ENCODE assay signal across 17 cellular contexts in genomic region chr3:78035020-78035660, GRCh38.
DNase-seq lines count a peak whose midpoint lies in the region; ATAC-seq, FAIRE-seq and TF ChIP-seq lines count a peak whose summit lies in the region.
"Had no signal": no experiment of that assay in that cellular context is flagged by ENCODE, and none has a peak within 500 bp of the region (broad histone marks: within the 10 kb centered on the region; RNA-seq: fewer than 3 reads in every experiment).

No MANE protein-coding gene starts in this region.

- H3K4me3 Mint-ChIP-seq in nephron progenitor cell: peak overlapping the region; percentile 61
- H3K4me3 Mint-ChIP-seq: activated B cell treated with CpG ODN at 0.5 μM for 24 hours; naive thymus-derived CD4-positive, alpha-beta T cell had no signal

- 16% methylated on average over 8 of the region's 8 CpGs for WGBS in ectodermal cell, 2 experiments

- no peak overlapping the region for H3K27ac Mint-ChIP-seq in nephron progenitor cell
- H3K27ac Mint-ChIP-seq: activated B cell treated with CpG ODN at 0.5 μM for 24 hours; naive thymus-derived CD4-positive, alpha-beta T cell had no signal

- H3K9ac ChIP-seq in BLaER1: no peak overlapping the region

- FAIRE-seq in H54 (lab: Jason Lieb, UNC): no peak

- H3K4me1 ChIP-seq in BLaER1: peaks cover 8% of the 10 kb centered on the region
- peaks cover 11% of the 10 kb centered on the region for H3K4me1 ChIP-seq in ectodermal cell (ENCODE audit: control insufficient read depth, insufficient read depth, low read length)

- DNase-seq in NCI-H2107 treated with DMSO at 0.1 percent for 48 hours (lab: John Stamatoyannopoulos, UW; ENCODE audit: unreplicated experiment) (peak; percentile 61), nephron progenitor cell (no peak), H54 (ENCODE audit: insufficient read length, low spot score) (no peak)
- DNase-seq: activated B cell treated with CpG ODN at 0.5 μM for 24 hours; caudate nucleus; DMS 273 treated with DMSO at 0.1 percent for 48 hours; left ventricle myocardium superior; MG63; naive thymus-derived CD4-positive, alpha-beta T cell; NCI-H187 treated with DMSO at 0.1 percent for 48 hours; T-helper 1 cell had no signal

- peak overlapping the region; percentile 42 for H3K4me2 ChIP-seq in BLaER1

- no peaks in the 10 kb centered on the region for H3K27me3 ChIP-seq in BLaER1
- H3K27me3 ChIP-seq in ectodermal cell (ENCODE audit: control insufficient read depth, insufficient read depth, low read length, poor library complexity, severe bottlenecking): no peaks in the 10 kb centered on the region
- H3K27me3 ChIP-seq: MG63 had no signal

- H3K27ac ChIP-seq in BLaER1: no peak overlapping the region
- H3K27ac ChIP-seq in ectodermal cell (ENCODE audit: insufficient read depth, low read depth, low read length, poor library complexity, severe bottlenecking): peak overlapping the region; percentile 58
- H3K27ac ChIP-seq: RWPE1 had no signal

- no peaks in the 10 kb centered on the region for H4K20me1 ChIP-seq in BLaER1

- H3K9me3 ChIP-seq in BLaER1: peaks cover under 1% of the 10 kb centered on the region; the same call in 1 of the 2 replicates
- H3K9me3 ChIP-seq in ectodermal cell (ENCODE audit: control insufficient read depth, low read length): no peaks in the 10 kb centered on the region
- H3K9me3 ChIP-seq: MG63 had no signal

- H3K4me1 Mint-ChIP-seq in nephron progenitor cell: peaks cover 8% of the 10 kb centered on the region
- H3K4me1 Mint-ChIP-seq: activated B cell treated with CpG ODN at 0.5 μM for 24 hours; naive thymus-derived CD4-positive, alpha-beta T cell had no signal

- no peaks in the 10 kb centered on the region for H3K36me3 Mint-ChIP-seq in nephron progenitor cell (ENCODE audit: low read depth)
- H3K36me3 Mint-ChIP-seq: naive thymus-derived CD4-positive, alpha-beta T cell had no signal

- no peak for TF ChIP-seq CTCF in nephron progenitor cell (IDR thresholded peaks at IDR 0.05)

- no peak for TF ChIP-seq POLR2A in H54 (IDR thresholded peaks at IDR 0.05; ENCODE audit: low read depth, low read length)

- no peaks in the 10 kb centered on the region for H3K36me3 ChIP-seq in BLaER1
- no peaks in the 10 kb centered on the region for H3K36me3 ChIP-seq in ectodermal cell (ENCODE audit: control insufficient read depth, insufficient read depth, low read length)
- H3K36me3 ChIP-seq: MG63 had no signal

- no peak for ATAC-seq in GM18909 (IDR thresholded peaks at IDR 0.05; ENCODE audit: poor library complexity, unreplicated experiment)
- no peak for ATAC-seq in GM18520 (IDR thresholded peaks at IDR 0.05; ENCODE audit: unreplicated experiment)
- no peak for ATAC-seq in HG03095 (IDR thresholded peaks at IDR 0.05; ENCODE audit: unreplicated experiment)
- ATAC-seq: left ventricle myocardium superior; naive thymus-derived CD4-positive, alpha-beta T cell had no signal

- H3K4me3 ChIP-seq in BLaER1: no peak overlapping the region
- no peak overlapping the region for H3K4me3 ChIP-seq in ectodermal cell (ENCODE audit: insufficient read depth, low read depth, low read length)
- H3K4me3 ChIP-seq: MG63 had no signal

- no peaks in the 10 kb centered on the region for H3K27me3 Mint-ChIP-seq in nephron progenitor cell (ENCODE audit: low read depth, poor library complexity)
- H3K27me3 Mint-ChIP-seq: activated B cell treated with CpG ODN at 0.5 μM for 24 hours; naive thymus-derived CD4-positive, alpha-beta T cell had no signal

- peaks cover 4% of the 10 kb centered on the region for H3K9me3 Mint-ChIP-seq in nephron progenitor cell
